ENCODE assay signal across 8 cellular contexts in genomic region chr2:223941579-223942277, GRCh38. TPM values are rescaled to one million over a fixed set of nuclear protein-coding genes. Genes with fewer than 3 reads are reported as not detected.
DNase-seq lines count a peak whose midpoint lies in the region; ATAC-seq lines count a peak whose summit lies in the region.

No MANE protein-coding gene starts in this region.

- ATAC-seq in GM18519 (IDR thresholded peaks at IDR 0.05; ENCODE audit: low FRiP score, unreplicated experiment) (peak; percentile 41), HG02870 (IDR thresholded peaks at IDR 0.05; ENCODE audit: unreplicated experiment) (peak; percentile 70), left lobe of liver (no peak)

- peak; percentile 56 for DNase-seq in activated CD4-positive, CD25-positive, alpha-beta regulatory T cell treated with anti-CD3 and anti-CD28 coated beads, Interleukin-2, amount 50 U/mL, for 72 hours
- peak; percentile 86 for DNase-seq in fibroblast of peridontal ligament (ENCODE audit: extremely low read depth)
- peak; percentile 23 for DNase-seq in stimulated activated CD8-positive, alpha-beta memory T cell treated with anti-CD3 and anti-CD28 coated beads, Interleukin-15, amount 100 ng/mL, for 24 hours (ENCODE audit: low read depth)
- no peak for DNase-seq in left lobe of liver (ENCODE audit: low spot score)
- no peak for DNase-seq in cerebellar nuclear complex (lab: John Stamatoyannopoulos, UW)
- no peak for DNase-seq in DMS53 (lab: John Stamatoyannopoulos, UW)

RNA-seq across cellular contexts. Expression of gene WDFY1, which starts 3.4 kb away (rescaled TPM):
- 16.4 TPM for total RNA-seq in left lobe of liver

RNA-seq across cellular contexts. Expression of gene MRPL44, which starts 15.5 kb away (rescaled TPM):
- 22.0 TPM for total RNA-seq in left lobe of liver

Comparison
In these comparisons a context has a peak if more than half of its experiments do, and no peak if none do; other contexts are left out.
1. DNase-seq: peak in activated CD4-positive, CD25-positive, alpha-beta regulatory T cell treated with anti-CD3 and anti-CD28 coated beads, Interleukin-2, amount 50 U/mL, for 72 hours (single experiment), fibroblast of peridontal ligament (single experiment) and stimulated activated CD8-positive, alpha-beta memory T cell treated with anti-CD3 and anti-CD28 coated beads, Interleukin-15, amount 100 ng/mL, for 24 hours (single experiment); none in left lobe of liver (single experiment), cerebellar nuclear complex (0 of 2) and DMS53 (single experiment).